In genomic region chr14:61698216-61698980, GRCh38 we compare ENCODE assay signal across 8 cellular contexts. TPM values are rescaled to one million over a fixed set of nuclear protein-coding genes. Genes with fewer than 3 reads are reported as not detected.
DNase-seq lines count a peak whose midpoint lies in the region; ATAC-seq, FAIRE-seq and TF ChIP-seq lines count a peak whose summit lies in the region.

No MANE protein-coding gene starts in this region.

- no peaks in the 10 kb centered on the region for H3K9me1 ChIP-seq in endothelial cell of umbilical vein (replicated peaks; ENCODE audit: control insufficient read depth, extremely low read depth, insufficient read depth, low read length)

- H2AFZ ChIP-seq in OCI-LY7 (ENCODE audit: low read length) = no peak overlapping the region
- H2AFZ ChIP-seq in endothelial cell of umbilical vein (ENCODE audit: low read depth, low read length) = no peak overlapping the region

- no peaks in the 10 kb centered on the region for H3K27me3 ChIP-seq in endothelial cell of umbilical vein (ENCODE audit: control insufficient read depth in 2 of 2, insufficient read depth in 2 of 2, low read length in 2 of 2)

- H3K27ac Mint-ChIP-seq in progenitor cell of endocrine pancreas = peak overlapping the region; percentile 47

- H3K4me3 Mint-ChIP-seq in progenitor cell of endocrine pancreas (ENCODE audit: low read depth) = peak overlapping the region; percentile 91

- peaks cover 57% of the 10 kb centered on the region for H3K4me1 ChIP-seq in OCI-LY7 (ENCODE audit: insufficient read depth, low read length, poor library complexity, severe bottlenecking)
- peaks cover 40% of the 10 kb centered on the region for H3K4me1 ChIP-seq in endothelial cell of umbilical vein (ENCODE audit: control insufficient read depth, extremely low read depth, insufficient read depth, low read length)

- BruUV-seq in OCI-LY7 (replicated peaks; lab: Mats Ljungman, UMichigan) (no TSS peak), endothelial cell of umbilical vein (replicated peaks; lab: Mats Ljungman, UMichigan) (no TSS peak)

- TF ChIP-seq CTCF in GM12875 (IDR thresholded peaks at IDR 0.05; ENCODE audit: borderline replicate concordance, insufficient read depth, low read depth, low read length) (no peak), OCI-LY7 (conservative IDR thresholded peaks at IDR 0.05; ENCODE audit: low read length) (no peak), endothelial cell of umbilical vein (IDR thresholded peaks at IDR 0.05; ENCODE audit: extremely low read depth in 1 of 2, insufficient read depth in 1 of 2, low read depth in 1 of 2, low read length in 2 of 2) (no peak), progenitor cell of endocrine pancreas (IDR thresholded peaks at IDR 0.05; ENCODE audit: unreplicated experiment) (no peak)

- H3K9me3 Mint-ChIP-seq in progenitor cell of endocrine pancreas (ENCODE audit: low read depth) = no peaks in the 10 kb centered on the region

- H3K4me3 ChIP-seq in GM12875 (ENCODE audit: low read depth, low read length) (peak overlapping the region; percentile 34), OCI-LY7 (ENCODE audit: low read depth, low read length, poor library complexity, severe bottlenecking) (peak overlapping the region; percentile 91), endothelial cell of umbilical vein (replicated peaks in 1 of 3; ENCODE audit: insufficient read depth in 1 of 3, low read depth in 1 of 3, low read length in 3 of 3) (peak overlapping the region; percentile 88 to 100 (median 99))

- TF ChIP-seq POLR2A in endothelial cell of umbilical vein (IDR thresholded peaks at IDR 0.05; ENCODE audit: low read depth, low read length) = no peak

- H3K4me1 Mint-ChIP-seq in progenitor cell of endocrine pancreas (ENCODE audit: low read depth) = peaks cover 41% of the 10 kb centered on the region

- ATAC-seq in GM19324 (IDR thresholded peaks at IDR 0.05; ENCODE audit: low FRiP score, unreplicated experiment) = no peak
- ATAC-seq in HG03442 (IDR thresholded peaks at IDR 0.05; ENCODE audit: unreplicated experiment) = no peak

- DNase-seq in OCI-LY7 (ENCODE audit: low spot score) = peak; percentile 58
- peak; percentile 48 for DNase-seq in endothelial cell of umbilical vein (ENCODE audit: low read depth, low spot score)
- no peak for DNase-seq in progenitor cell of endocrine pancreas (ENCODE audit: low spot score, unreplicated experiment)
- DNase-seq in D341Med (ENCODE audit: low spot score) = no peak
- no peak for DNase-seq in stimulated activated CD4-positive, alpha-beta T cell treated with anti-CD3 and anti-CD28 coated beads, Interleukin-2, amount 100 ng/mL, for 48 hours

- intact Hi-C loops in OCI-LY7 (cut with micrococcal nuclease; ENCODE audit: unreplicated experiment) (loop anchor here (1.0 to 5.0 kb wide), 3 partner anchors 21 to 384 kb away; no protein-coding TSS in a partner anchor), endothelial cell of umbilical vein (cut with micrococcal nuclease) (no loop called here)

- peak overlapping the region; percentile 92 for H3K9ac ChIP-seq in endothelial cell of umbilical vein (replicated peaks; ENCODE audit: extremely low read depth, insufficient read depth, low read length)

- H3K27me3 Mint-ChIP-seq in progenitor cell of endocrine pancreas = no peaks in the 10 kb centered on the region

- POLR2A ChIA-PET in OCI-LY7 (lab: Charles Lee) (interaction anchor here (0.5 to 5.5 kb wide), 19 partner anchors 8 to 222 kb away, joined by 3 to 79 read pairs (median 6); no protein-coding TSS in a partner anchor), endothelial cell of umbilical vein (lab: Charles Lee) (interaction anchor here (0.8 to 1.8 kb wide), 2 partner anchors 138 to 222 kb away, joined by 3 read pairs; no protein-coding TSS in a partner anchor)

- H3K36me3 ChIP-seq in OCI-LY7 (ENCODE audit: insufficient read depth, low read length) = peaks cover 34% of the 10 kb centered on the region
- H3K36me3 ChIP-seq in endothelial cell of umbilical vein (ENCODE audit: control insufficient read depth in 2 of 2, extremely low read depth in 1 of 2, insufficient read depth in 2 of 2, low read length in 2 of 2) = no peaks in the 10 kb centered on the region

- CTCF ChIA-PET in OCI-LY7 (lab: Charles Lee; ENCODE audit: unreplicated experiment) = interaction anchor here (1.0 kb wide), 1 partner anchor 222 kb away, joined by 3 read pairs; no protein-coding TSS in a partner anchor
- CTCF ChIA-PET in endothelial cell of umbilical vein (lab: Charles Lee) = interaction anchor here (0.9 to 2.6 kb wide), 9 partner anchors 8 to 139 kb away, joined by 3 to 13 read pairs (median 3); no protein-coding TSS in a partner anchor

- no peaks in the 10 kb centered on the region for H3K36me3 Mint-ChIP-seq in progenitor cell of endocrine pancreas (ENCODE audit: insufficient read depth)

- H3K4me2 ChIP-seq in OCI-LY7 (ENCODE audit: low read length) = peak overlapping the region; percentile 96
- peak overlapping the region; percentile 100 for H3K4me2 ChIP-seq in endothelial cell of umbilical vein (ENCODE audit: insufficient read depth, low read length)

- H3K9me2 ChIP-seq in OCI-LY7 (ENCODE audit: insufficient read depth, low read length) = no peaks in the 10 kb centered on the region

- peak overlapping the region; percentile 74 for H3K27ac ChIP-seq in OCI-LY7 (ENCODE audit: low read depth, low read length, poor library complexity, severe bottlenecking)
- H3K27ac ChIP-seq in endothelial cell of umbilical vein (ENCODE audit: insufficient read depth, low read depth, low read length) = peak overlapping the region; percentile 84

- peaks cover 81% of the 10 kb centered on the region for H3K79me2 ChIP-seq in OCI-LY7 (ENCODE audit: insufficient read depth, low read depth, low read length)
- H3K79me2 ChIP-seq in endothelial cell of umbilical vein (ENCODE audit: control insufficient read depth, insufficient read depth, low read length) = peaks cover 79% of the 10 kb centered on the region

- no peaks in the 10 kb centered on the region for H3K9me3 ChIP-seq in OCI-LY7 (ENCODE audit: low read length)
- no peaks in the 10 kb centered on the region for H3K9me3 ChIP-seq in endothelial cell of umbilical vein (replicated peaks; ENCODE audit: control insufficient read depth, insufficient read depth, low read length)

- no peak for FAIRE-seq in endothelial cell of umbilical vein (lab: Jason Lieb, UNC)

- dilution Hi-C loops in endothelial cell of umbilical vein (cut with MboI; ENCODE audit: extremely low pct_ligation_motif_present, low sequenced_read_pairs) = no loop called here

- H4K20me1 ChIP-seq in OCI-LY7 (ENCODE audit: insufficient read depth, low read length) (peaks cover 54% of the 10 kb centered on the region), endothelial cell of umbilical vein (replicated peaks; ENCODE audit: control insufficient read depth, extremely low read depth, insufficient read depth, low read length) (peaks cover 27% of the 10 kb centered on the region)

TF ChIP-seq in endothelial cell of umbilical vein, 7 proteins besides CTCF, POLR2A, EP300 and RAD21:
- TF ChIP-seq EZH2 (IDR thresholded peaks at IDR 0.05; ENCODE audit: borderline replicate concordance, low read depth, low read length, severe bottlenecking) (no peak), FOS (IDR thresholded peaks at IDR 0.05; ENCODE audit: borderline replicate concordance, insufficient read depth, low read length) (no peak), MAX (IDR thresholded peaks at IDR 0.05; ENCODE audit: insufficient read depth, insufficient read length) (no peak), MYC (IDR thresholded peaks at IDR 0.05; ENCODE audit: low read depth, low read length) (no peak), JUN (IDR thresholded peaks at IDR 0.05; ENCODE audit: borderline replicate concordance, insufficient read depth, insufficient read length, low read depth) (no peak), GATA2 (IDR thresholded peaks at IDR 0.05; ENCODE audit: insufficient read depth, insufficient read length, low read depth, low read length) (no peak), POLR2AphosphoS5 (IDR thresholded peaks at IDR 0.05; ENCODE audit: insufficient read depth, low read depth, low read length) (no peak)

RNA-seq across cellular contexts. Expression of gene HIF1A, which starts 3.1 kb away (rescaled TPM):
- total RNA-seq in OCI-LY7 (2014; rRNA removed; shearing (Covaris generic)) = 59.5 and 71.7 TPM in 2 replicates
- total RNA-seq in OCI-LY7 (2022) (88.1 and 93.7 TPM in 2 replicates), endothelial cell of umbilical vein (179 and 180 TPM in 2 replicates), progenitor cell of endocrine pancreas (137 and 141 TPM in 2 replicates)
- 47.5 and 58.3 TPM in 2 replicates for polyA plus RNA-seq in endothelial cell of umbilical vein
- polyA plus RNA-seq in endothelial cell of umbilical vein (2011; cell fraction: cytosol; rRNA removed) = 54.8 and 55.8 TPM in 2 replicates
- polyA plus RNA-seq in endothelial cell of umbilical vein (2011; cell fraction: nucleus; rRNA removed) = 85.6 and 122 TPM in 2 replicates
- polyA plus RNA-seq in endothelial cell of umbilical vein (2012) = 80.0 and 108 TPM in 2 replicates
- polyA minus RNA-seq in endothelial cell of umbilical vein = 163 and 192 TPM in 2 replicates
- polyA minus RNA-seq in endothelial cell of umbilical vein (2011; cell fraction: cytosol; rRNA and poly(A)+ RNA removed) = 137 TPM
- polyA minus RNA-seq in endothelial cell of umbilical vein (2011; cell fraction: nucleus; rRNA and poly(A)+ RNA removed) = 189 and 207 TPM in 2 replicates

Comparison
In these comparisons a context has a peak if more than half of its experiments do, and no peak if none do; other contexts are left out.
1. H3K4me3 ChIP-seq: peak in every context shown above with its lines; median percentile 99 in endothelial cell of umbilical vein; 91 in OCI-LY7; 34 in GM12875.
2. DNase-seq: peak in OCI-LY7 (single experiment) and endothelial cell of umbilical vein (single experiment); none in progenitor cell of endocrine pancreas (single experiment), D341Med (single experiment) and stimulated activated CD4-positive, alpha-beta T cell treated with anti-CD3 and anti-CD28 coated beads, Interleukin-2, amount 100 ng/mL, for 48 hours (0 of 2).